Comparison of ENCODE assay signal across 1 cellular context in the genomic region with DNA sequence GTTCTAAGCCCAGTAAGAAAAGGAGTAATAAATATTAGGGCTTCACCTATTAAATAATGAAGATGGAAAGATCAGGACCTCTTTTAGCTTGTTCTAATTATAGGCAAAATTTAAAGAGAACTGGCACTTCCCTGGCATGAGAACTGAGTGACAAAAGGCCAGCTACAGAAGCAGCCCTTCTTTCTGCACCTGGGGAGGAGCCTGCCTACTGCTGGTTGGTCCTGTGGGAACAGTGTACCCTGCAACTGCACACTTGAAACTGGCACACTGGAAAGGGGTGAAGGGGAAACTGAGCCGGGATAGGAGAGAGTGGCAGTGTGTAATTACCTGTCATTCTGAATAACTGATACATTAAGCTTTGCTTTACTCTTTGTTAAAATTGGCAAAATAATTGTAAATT.
TF ChIP-seq lines count a peak whose summit lies in the region.

No MANE protein-coding gene starts in this region.

TF ChIP-seq in A549, 52 proteins besides CTCF, POLR2A, EP300 and RAD21 (continued from another document):
- TF ChIP-seq, protein P1, sequence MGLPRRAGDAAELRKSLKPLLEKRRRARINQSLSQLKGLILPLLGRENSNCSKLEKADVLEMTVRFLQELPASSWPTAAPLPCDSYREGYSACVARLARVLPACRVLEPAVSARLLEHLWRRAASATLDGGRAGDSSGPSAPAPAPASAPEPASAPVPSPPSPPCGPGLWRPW (IDR thresholded peaks at IDR 0.05), result no peak
- TF ChIP-seq HOXA7 (CRISPR knock-in tag; IDR thresholded peaks at IDR 0.05) (no peak), FOSB (CRISPR knock-in tag; IDR thresholded peaks at IDR 0.05) (no peak), CEBPB (IDR thresholded peaks at IDR 0.05) (no peak)
- TF ChIP-seq, protein P2, sequence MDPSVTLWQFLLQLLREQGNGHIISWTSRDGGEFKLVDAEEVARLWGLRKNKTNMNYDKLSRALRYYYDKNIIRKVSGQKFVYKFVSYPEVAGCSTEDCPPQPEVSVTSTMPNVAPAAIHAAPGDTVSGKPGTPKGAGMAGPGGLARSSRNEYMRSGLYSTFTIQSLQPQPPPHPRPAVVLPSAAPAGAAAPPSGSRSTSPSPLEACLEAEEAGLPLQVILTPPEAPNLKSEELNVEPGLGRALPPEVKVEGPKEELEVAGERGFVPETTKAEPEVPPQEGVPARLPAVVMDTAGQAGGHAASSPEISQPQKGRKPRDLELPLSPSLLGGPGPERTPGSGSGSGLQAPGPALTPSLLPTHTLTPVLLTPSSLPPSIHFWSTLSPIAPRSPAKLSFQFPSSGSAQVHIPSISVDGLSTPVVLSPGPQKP (IDR thresholded peaks at IDR 0.05; ENCODE audit: low read depth, low read length), result no peak
